ENCODE assay signal across 1 cellular context in the genomic region with DNA sequence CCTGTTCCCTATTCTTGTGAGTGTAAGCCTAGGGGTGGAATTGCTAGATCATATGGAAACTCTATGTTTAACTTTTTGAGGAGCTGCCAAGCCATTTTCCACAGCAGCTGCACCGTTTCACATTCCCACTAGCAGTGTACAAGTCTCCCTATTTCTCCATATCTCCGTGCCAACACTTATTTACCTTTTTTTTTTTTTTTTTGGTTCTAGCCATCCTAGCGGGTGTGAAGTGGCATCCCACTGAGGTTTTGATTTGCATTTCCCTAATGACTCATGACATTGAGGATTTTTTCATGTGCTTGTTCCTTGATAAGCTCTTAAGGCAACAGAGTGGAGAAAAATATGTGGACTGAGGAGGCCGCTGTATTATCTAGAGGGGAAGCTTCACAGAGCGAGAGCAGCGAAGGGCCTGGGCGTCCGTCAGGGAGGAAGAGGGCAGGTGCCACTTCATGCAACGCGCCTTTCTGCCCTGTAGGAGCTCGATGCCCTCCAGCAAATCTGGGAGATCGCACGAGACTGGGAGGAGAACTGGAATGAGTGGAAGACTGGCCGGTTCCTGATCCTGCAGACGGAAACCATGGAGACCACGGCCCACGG.
TF ChIP-seq lines count a peak whose summit lies in the region.

No MANE protein-coding gene starts in this region.

TF ChIP-seq in HEK293, 187 proteins besides CTCF, POLR2A, EP300 and RAD21 (continues in another document):
- no peak for TF ChIP-seq TSHZ1 (tag by site-specific recombination; IDR thresholded peaks at IDR 0.05; ENCODE audit: borderline replicate concordance)
- TF ChIP-seq ZNF202 (tag by site-specific recombination; IDR thresholded peaks at IDR 0.05; ENCODE audit: borderline replicate concordance): no peak
- TF ChIP-seq ZNF341 (tag by site-specific recombination; IDR thresholded peaks at IDR 0.05; ENCODE audit: low read depth): no peak
- TF ChIP-seq ZIC2 (tag by site-specific recombination; IDR thresholded peaks at IDR 0.05): peak; percentile 48
- TF ChIP-seq ZNF560 (tag by site-specific recombination; IDR thresholded peaks at IDR 0.05; ENCODE audit: borderline replicate concordance): no peak
- TF ChIP-seq, protein P1, sequence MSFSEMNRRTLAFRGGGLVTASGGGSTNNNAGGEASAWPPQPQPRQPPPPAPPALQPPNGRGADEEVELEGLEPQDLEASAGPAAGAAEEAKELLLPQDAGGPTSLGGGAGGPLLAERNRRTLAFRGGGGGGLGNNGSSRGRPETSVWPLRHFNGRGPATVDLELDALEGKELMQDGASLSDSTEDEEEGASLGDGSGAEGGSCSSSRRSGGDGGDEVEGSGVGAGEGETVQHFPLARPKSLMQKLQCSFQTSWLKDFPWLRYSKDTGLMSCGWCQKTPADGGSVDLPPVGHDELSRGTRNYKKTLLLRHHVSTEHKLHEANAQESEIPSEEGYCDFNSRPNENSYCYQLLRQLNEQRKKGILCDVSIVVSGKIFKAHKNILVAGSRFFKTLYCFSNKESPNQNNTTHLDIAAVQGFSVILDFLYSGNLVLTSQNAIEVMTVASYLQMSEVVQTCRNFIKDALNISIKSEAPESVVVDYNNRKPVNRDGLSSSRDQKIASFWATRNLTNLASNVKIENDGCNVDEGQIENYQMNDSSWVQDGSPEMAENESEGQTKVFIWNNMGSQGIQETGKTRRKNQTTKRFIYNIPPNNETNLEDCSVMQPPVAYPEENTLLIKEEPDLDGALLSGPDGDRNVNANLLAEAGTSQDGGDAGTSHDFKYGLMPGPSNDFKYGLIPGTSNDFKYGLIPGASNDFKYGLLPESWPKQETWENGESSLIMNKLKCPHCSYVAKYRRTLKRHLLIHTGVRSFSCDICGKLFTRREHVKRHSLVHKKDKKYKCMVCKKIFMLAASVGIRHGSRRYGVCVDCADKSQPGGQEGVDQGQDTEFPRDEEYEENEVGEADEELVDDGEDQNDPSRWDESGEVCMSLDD (tag by site-specific recombination; IDR thresholded peaks at IDR 0.05): no peak
- no peak for TF ChIP-seq ZNF10 (tag by site-specific recombination; IDR thresholded peaks at IDR 0.05)
- TF ChIP-seq ZNF610 (tag by site-specific recombination; IDR thresholded peaks at IDR 0.05; ENCODE audit: borderline replicate concordance): no peak
- TF ChIP-seq ZBTB21 (tag by site-specific recombination; IDR thresholded peaks at IDR 0.05): no peak
- no peak for TF ChIP-seq ZBTB26 (tag by site-specific recombination; optimal IDR thresholded peaks at IDR 0.05)
- TF ChIP-seq, protein P2, sequence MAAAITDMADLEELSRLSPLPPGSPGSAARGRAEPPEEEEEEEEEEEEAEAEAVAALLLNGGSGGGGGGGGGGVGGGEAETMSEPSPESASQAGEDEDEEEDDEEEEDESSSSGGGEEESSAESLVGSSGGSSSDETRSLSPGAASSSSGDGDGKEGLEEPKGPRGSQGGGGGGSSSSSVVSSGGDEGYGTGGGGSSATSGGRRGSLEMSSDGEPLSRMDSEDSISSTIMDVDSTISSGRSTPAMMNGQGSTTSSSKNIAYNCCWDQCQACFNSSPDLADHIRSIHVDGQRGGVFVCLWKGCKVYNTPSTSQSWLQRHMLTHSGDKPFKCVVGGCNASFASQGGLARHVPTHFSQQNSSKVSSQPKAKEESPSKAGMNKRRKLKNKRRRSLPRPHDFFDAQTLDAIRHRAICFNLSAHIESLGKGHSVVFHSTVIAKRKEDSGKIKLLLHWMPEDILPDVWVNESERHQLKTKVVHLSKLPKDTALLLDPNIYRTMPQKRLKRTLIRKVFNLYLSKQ (tag by site-specific recombination; IDR thresholded peaks at IDR 0.05; ENCODE audit: borderline replicate concordance): no peak
- TF ChIP-seq ZFHX2 (tag by site-specific recombination; conservative IDR thresholded peaks at IDR 0.05): no peak
- 0 out of 2 replicates have a peak, but pooled peaks have one; percentile 12 for TF ChIP-seq ZNF518A (tag by site-specific recombination; conservative IDR thresholded peaks at IDR 0.05; ENCODE audit: low read depth)
- no peak for TF ChIP-seq ZNF132 (tag by site-specific recombination; IDR thresholded peaks at IDR 0.05; ENCODE audit: borderline replicate concordance)
- no peak for TF ChIP-seq GLIS1 (tag by site-specific recombination; IDR thresholded peaks at IDR 0.05)
- TF ChIP-seq ZNF777 (tag by site-specific recombination; IDR thresholded peaks at IDR 0.05; ENCODE audit: borderline replicate concordance): no peak
- no peak for TF ChIP-seq ZNF404 (tag by site-specific recombination; IDR thresholded peaks at IDR 0.05)
- TF ChIP-seq, protein P3, sequence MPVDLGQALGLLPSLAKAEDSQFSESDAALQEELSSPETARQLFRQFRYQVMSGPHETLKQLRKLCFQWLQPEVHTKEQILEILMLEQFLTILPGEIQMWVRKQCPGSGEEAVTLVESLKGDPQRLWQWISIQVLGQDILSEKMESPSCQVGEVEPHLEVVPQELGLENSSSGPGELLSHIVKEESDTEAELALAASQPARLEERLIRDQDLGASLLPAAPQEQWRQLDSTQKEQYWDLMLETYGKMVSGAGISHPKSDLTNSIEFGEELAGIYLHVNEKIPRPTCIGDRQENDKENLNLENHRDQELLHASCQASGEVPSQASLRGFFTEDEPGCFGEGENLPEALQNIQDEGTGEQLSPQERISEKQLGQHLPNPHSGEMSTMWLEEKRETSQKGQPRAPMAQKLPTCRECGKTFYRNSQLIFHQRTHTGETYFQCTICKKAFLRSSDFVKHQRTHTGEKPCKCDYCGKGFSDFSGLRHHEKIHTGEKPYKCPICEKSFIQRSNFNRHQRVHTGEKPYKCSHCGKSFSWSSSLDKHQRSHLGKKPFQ (tag by site-specific recombination; IDR thresholded peaks at IDR 0.05): peak; percentile 86
- no peak for TF ChIP-seq ZNF639 (tag by site-specific recombination; IDR thresholded peaks at IDR 0.05)
- TF ChIP-seq, protein P4, sequence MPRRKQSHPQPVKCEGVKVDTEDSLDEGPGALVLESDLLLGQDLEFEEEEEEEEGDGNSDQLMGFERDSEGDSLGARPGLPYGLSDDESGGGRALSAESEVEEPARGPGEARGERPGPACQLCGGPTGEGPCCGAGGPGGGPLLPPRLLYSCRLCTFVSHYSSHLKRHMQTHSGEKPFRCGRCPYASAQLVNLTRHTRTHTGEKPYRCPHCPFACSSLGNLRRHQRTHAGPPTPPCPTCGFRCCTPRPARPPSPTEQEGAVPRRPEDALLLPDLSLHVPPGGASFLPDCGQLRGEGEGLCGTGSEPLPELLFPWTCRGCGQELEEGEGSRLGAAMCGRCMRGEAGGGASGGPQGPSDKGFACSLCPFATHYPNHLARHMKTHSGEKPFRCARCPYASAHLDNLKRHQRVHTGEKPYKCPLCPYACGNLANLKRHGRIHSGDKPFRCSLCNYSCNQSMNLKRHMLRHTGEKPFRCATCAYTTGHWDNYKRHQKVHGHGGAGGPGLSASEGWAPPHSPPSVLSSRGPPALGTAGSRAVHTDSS (tag by site-specific recombination; IDR thresholded peaks at IDR 0.05): no peak
- TF ChIP-seq, protein P5, sequence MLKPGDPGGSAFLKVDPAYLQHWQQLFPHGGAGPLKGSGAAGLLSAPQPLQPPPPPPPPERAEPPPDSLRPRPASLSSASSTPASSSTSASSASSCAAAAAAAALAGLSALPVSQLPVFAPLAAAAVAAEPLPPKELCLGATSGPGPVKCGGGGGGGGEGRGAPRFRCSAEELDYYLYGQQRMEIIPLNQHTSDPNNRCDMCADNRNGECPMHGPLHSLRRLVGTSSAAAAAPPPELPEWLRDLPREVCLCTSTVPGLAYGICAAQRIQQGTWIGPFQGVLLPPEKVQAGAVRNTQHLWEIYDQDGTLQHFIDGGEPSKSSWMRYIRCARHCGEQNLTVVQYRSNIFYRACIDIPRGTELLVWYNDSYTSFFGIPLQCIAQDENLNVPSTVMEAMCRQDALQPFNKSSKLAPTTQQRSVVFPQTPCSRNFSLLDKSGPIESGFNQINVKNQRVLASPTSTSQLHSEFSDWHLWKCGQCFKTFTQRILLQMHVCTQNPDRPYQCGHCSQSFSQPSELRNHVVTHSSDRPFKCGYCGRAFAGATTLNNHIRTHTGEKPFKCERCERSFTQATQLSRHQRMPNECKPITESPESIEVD (tag by site-specific recombination; IDR thresholded peaks at IDR 0.05): peak; percentile 36; the same call in 1 of the 2 replicates
- TF ChIP-seq ZNF157 (tag by site-specific recombination; IDR thresholded peaks at IDR 0.05): no peak
- TF ChIP-seq ZNF140 (tag by site-specific recombination; IDR thresholded peaks at IDR 0.05): 0 out of 2 replicates have a peak, but pooled peaks have one; percentile 23
- TF ChIP-seq ZNF600 (tag by site-specific recombination; IDR thresholded peaks at IDR 0.05): no peak
- TF ChIP-seq ZNF660 (tag by site-specific recombination; IDR thresholded peaks at IDR 0.05): no peak
- no peak for TF ChIP-seq ZFP41 (tag by site-specific recombination; IDR thresholded peaks at IDR 0.05; ENCODE audit: borderline replicate concordance)
- TF ChIP-seq BCL11B (tag by site-specific recombination; IDR thresholded peaks at IDR 0.05; ENCODE audit: low read depth): no peak
- TF ChIP-seq ZNF416 (tag by site-specific recombination; IDR thresholded peaks at IDR 0.05): no peak
- no peak for TF ChIP-seq ZNF324 (tag by site-specific recombination; IDR thresholded peaks at IDR 0.05)
- no peak for TF ChIP-seq ZNF426 (tag by site-specific recombination; IDR thresholded peaks at IDR 0.05)
